In the genomic region with DNA sequence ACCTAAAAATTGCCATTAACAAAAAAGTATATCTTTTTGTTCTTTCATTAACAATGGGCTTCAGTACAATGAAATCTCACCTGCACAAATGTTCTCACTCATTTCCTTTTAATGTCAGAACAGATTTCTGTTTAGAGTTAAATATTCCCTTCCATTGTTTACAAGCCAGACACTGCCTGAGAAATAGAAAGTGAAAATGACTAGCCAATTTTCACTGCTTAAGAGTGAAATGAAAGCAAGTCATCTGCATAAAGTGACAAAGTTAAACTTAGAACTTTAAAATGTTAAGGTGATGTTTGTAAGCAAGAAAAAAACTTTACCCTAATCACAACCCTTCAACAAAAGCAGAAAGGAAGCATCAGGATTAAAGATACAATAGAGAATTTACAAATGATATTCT, we compare ENCODE assay signal across 1 cellular context.
TF ChIP-seq lines count a peak whose summit lies in the region.

No MANE protein-coding gene starts in this region.

TF ChIP-seq in A549, 52 proteins besides CTCF, POLR2A, EP300 and RAD21 (continued from another document):
- TF ChIP-seq, protein P1, sequence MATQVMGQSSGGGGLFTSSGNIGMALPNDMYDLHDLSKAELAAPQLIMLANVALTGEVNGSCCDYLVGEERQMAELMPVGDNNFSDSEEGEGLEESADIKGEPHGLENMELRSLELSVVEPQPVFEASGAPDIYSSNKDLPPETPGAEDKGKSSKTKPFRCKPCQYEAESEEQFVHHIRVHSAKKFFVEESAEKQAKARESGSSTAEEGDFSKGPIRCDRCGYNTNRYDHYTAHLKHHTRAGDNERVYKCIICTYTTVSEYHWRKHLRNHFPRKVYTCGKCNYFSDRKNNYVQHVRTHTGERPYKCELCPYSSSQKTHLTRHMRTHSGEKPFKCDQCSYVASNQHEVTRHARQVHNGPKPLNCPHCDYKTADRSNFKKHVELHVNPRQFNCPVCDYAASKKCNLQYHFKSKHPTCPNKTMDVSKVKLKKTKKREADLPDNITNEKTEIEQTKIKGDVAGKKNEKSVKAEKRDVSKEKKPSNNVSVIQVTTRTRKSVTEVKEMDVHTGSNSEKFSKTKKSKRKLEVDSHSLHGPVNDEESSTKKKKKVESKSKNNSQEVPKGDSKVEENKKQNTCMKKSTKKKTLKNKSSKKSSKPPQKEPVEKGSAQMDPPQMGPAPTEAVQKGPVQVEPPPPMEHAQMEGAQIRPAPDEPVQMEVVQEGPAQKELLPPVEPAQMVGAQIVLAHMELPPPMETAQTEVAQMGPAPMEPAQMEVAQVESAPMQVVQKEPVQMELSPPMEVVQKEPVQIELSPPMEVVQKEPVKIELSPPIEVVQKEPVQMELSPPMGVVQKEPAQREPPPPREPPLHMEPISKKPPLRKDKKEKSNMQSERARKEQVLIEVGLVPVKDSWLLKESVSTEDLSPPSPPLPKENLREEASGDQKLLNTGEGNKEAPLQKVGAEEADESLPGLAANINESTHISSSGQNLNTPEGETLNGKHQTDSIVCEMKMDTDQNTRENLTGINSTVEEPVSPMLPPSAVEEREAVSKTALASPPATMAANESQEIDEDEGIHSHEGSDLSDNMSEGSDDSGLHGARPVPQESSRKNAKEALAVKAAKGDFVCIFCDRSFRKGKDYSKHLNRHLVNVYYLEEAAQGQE (IDR thresholded peaks at IDR 0.05) = no peak
